1 cellular context compared by ENCODE assay signal in the genomic region with DNA sequence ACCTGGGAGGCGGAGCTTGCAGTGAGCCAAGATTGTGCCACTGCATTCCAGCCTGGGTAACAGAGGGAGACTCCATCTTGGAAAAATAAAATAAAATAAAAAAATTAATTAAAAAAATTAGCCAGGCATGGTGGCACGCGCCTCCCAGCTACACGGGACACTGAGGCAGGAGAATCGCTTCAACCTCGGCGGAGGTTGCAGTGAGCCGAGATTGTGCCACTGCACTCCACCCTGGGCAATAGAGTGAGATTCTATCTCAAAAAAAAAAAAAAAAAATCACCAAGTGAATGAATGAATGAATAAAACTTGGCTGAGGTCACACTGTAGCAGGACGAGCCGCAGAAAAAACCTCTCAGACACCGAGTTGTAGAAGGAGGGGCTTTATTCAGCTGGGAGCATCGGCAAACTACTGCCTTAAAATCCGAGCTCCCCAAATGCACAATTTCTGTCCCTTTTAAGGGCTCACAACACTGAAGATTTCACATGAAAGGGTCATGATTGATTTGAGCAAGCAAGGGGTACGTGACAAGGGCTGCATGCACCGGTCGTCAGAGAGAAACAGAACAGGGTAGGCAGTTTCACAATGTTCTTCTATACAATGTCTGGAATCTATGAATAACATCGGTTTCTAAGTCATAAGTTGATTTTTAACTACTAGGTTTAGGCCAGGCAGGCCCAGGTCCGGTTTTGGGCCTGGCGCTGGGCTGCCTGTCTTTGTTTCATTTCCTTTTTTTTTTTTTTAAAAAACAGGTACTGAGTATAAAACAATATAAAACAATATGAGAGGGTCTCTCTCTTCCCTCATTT.
TF ChIP-seq lines count a peak whose summit lies in the region.
"Not testable (repeated sequence)": the region's sequence is repeated elsewhere in the genome, so short reads cannot be mapped to it uniquely, and the experiment has no call there.

No MANE protein-coding gene starts in this region.

TF ChIP-seq in HepG2, 621 proteins besides CTCF, POLR2A, EP300 and RAD21 (continues in another document):
- peak; percentile 20; the same call in 1 of the 2 replicates for TF ChIP-seq MIER3 (CRISPR knock-in tag; IDR thresholded peaks at IDR 0.05; ENCODE audit: borderline replicate concordance)
- peak; percentile 53; the same call in 1 of the 2 replicates for TF ChIP-seq ELF3 (CRISPR knock-in tag; IDR thresholded peaks at IDR 0.05)
- TF ChIP-seq SALL1 (CRISPR knock-in tag; IDR thresholded peaks at IDR 0.05): peak; percentile 65
- peak; percentile 52; the same call in 1 of the 2 replicates for TF ChIP-seq FOXO1 (CRISPR knock-in tag; IDR thresholded peaks at IDR 0.05)
- peak; percentile 14; the same call in 1 of the 2 replicates for TF ChIP-seq HMG20A (CRISPR knock-in tag; IDR thresholded peaks at IDR 0.05; ENCODE audit: borderline replicate concordance)
- TF ChIP-seq GFI1 (CRISPR knock-in tag; IDR thresholded peaks at IDR 0.05; ENCODE audit: borderline replicate concordance): 0 out of 2 replicates have a peak, but pooled peaks have one; percentile 66
- TF ChIP-seq CREB1, SOX13, LCORL, NR2F6 (IDR thresholded peaks at IDR 0.05): not testable (repeated sequence)
- peak; percentile 71 for TF ChIP-seq CREB1 (CRISPR knock-in tag; IDR thresholded peaks at IDR 0.05)
- TF ChIP-seq TARDBP (CRISPR knock-in tag; IDR thresholded peaks at IDR 0.05): peak; percentile 64; the same call in 1 of the 2 replicates
- TF ChIP-seq, protein P1, sequence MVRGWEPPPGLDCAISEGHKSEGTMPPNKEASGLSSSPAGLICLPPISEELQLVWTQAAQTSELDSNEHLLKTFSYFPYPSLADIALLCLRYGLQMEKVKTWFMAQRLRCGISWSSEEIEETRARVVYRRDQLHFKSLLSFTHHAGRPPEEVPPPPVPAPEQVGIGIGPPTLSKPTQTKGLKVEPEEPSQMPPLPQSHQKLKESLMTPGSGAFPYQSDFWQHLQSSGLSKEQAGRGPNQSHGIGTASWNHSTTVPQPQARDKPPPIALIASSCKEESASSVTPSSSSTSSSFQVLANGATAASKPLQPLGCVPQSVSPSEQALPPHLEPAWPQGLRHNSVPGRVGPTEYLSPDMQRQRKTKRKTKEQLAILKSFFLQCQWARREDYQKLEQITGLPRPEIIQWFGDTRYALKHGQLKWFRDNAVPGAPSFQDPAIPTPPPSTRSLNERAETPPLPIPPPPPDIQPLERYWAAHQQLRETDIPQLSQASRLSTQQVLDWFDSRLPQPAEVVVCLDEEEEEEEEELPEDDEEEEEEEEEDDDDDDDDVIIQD (CRISPR knock-in tag; IDR thresholded peaks at IDR 0.05; ENCODE audit: low read depth): peak; percentile 53; the same call in 1 of the 2 replicates
- peak; percentile 63 for TF ChIP-seq RARA (CRISPR knock-in tag; IDR thresholded peaks at IDR 0.05)
- peak in 1 of 2 experiments; percentile 30; a peak in 1 of 4 replicates for TF ChIP-seq SOX13 (CRISPR knock-in tag; conservative IDR thresholded peaks at IDR 0.05 in 1 of 2, IDR thresholded peaks at IDR 0.05 in 1 of 2)
- TF ChIP-seq MEIS2 (CRISPR knock-in tag; IDR thresholded peaks at IDR 0.05): peak; percentile 68; the same call in 1 of the 2 replicates
- TF ChIP-seq PHF21A (CRISPR knock-in tag; IDR thresholded peaks at IDR 0.05): peak; percentile 71
- TF ChIP-seq SAP130 (CRISPR knock-in tag; IDR thresholded peaks at IDR 0.05; ENCODE audit: low read depth): peak; percentile 78
- peak; percentile 67 for TF ChIP-seq TEAD3 (CRISPR knock-in tag; optimal IDR thresholded peaks at IDR 0.05; ENCODE audit: borderline replicate concordance)
- TF ChIP-seq, protein P2, sequence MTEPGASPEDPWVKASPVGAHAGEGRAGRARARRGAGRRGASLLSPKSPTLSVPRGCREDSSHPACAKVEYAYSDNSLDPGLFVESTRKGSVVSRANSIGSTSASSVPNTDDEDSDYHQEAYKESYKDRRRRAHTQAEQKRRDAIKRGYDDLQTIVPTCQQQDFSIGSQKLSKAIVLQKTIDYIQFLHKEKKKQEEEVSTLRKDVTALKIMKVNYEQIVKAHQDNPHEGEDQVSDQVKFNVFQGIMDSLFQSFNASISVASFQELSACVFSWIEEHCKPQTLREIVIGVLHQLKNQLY (CRISPR knock-in tag; IDR thresholded peaks at IDR 0.05): peak; percentile 89
- TF ChIP-seq SOX5 (CRISPR knock-in tag; IDR thresholded peaks at IDR 0.05; ENCODE audit: borderline replicate concordance): peak; percentile 77; the same call in 1 of the 2 replicates
- 0 out of 2 replicates have a peak, but pooled peaks have one; percentile 20 for TF ChIP-seq FOXK1 (CRISPR knock-in tag; IDR thresholded peaks at IDR 0.05; ENCODE audit: borderline replicate concordance, low read depth)
- 0 out of 2 replicates have a peak, but pooled peaks have one; percentile 47 for TF ChIP-seq ZFP36L1 (CRISPR knock-in tag; IDR thresholded peaks at IDR 0.05)
- TF ChIP-seq DPF2 (CRISPR knock-in tag; IDR thresholded peaks at IDR 0.05; ENCODE audit: borderline replicate concordance, low read depth): 0 out of 2 replicates have a peak, but pooled peaks have one; percentile 31
- TF ChIP-seq, protein P3, sequence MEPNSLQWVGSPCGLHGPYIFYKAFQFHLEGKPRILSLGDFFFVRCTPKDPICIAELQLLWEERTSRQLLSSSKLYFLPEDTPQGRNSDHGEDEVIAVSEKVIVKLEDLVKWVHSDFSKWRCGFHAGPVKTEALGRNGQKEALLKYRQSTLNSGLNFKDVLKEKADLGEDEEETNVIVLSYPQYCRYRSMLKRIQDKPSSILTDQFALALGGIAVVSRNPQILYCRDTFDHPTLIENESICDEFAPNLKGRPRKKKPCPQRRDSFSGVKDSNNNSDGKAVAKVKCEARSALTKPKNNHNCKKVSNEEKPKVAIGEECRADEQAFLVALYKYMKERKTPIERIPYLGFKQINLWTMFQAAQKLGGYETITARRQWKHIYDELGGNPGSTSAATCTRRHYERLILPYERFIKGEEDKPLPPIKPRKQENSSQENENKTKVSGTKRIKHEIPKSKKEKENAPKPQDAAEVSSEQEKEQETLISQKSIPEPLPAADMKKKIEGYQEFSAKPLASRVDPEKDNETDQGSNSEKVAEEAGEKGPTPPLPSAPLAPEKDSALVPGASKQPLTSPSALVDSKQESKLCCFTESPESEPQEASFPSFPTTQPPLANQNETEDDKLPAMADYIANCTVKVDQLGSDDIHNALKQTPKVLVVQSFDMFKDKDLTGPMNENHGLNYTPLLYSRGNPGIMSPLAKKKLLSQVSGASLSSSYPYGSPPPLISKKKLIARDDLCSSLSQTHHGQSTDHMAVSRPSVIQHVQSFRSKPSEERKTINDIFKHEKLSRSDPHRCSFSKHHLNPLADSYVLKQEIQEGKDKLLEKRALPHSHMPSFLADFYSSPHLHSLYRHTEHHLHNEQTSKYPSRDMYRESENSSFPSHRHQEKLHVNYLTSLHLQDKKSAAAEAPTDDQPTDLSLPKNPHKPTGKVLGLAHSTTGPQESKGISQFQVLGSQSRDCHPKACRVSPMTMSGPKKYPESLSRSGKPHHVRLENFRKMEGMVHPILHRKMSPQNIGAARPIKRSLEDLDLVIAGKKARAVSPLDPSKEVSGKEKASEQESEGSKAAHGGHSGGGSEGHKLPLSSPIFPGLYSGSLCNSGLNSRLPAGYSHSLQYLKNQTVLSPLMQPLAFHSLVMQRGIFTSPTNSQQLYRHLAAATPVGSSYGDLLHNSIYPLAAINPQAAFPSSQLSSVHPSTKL (CRISPR knock-in tag; IDR thresholded peaks at IDR 0.05): peak; percentile 73; the same call in 1 of the 2 replicates
- TF ChIP-seq ZNF556 (CRISPR knock-in tag; IDR thresholded peaks at IDR 0.05; ENCODE audit: borderline replicate concordance): 0 out of 2 replicates have a peak, but pooled peaks have one; percentile 18
- 0 out of 2 replicates have a peak, but pooled peaks have one; percentile 31 for TF ChIP-seq ZSCAN29 (CRISPR knock-in tag; conservative IDR thresholded peaks at IDR 0.05)
- TF ChIP-seq, protein P4, sequence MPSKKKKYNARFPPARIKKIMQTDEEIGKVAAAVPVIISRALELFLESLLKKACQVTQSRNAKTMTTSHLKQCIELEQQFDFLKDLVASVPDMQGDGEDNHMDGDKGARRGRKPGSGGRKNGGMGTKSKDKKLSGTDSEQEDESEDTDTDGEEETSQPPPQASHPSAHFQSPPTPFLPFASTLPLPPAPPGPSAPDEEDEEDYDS (CRISPR knock-in tag; IDR thresholded peaks at IDR 0.05): peak; percentile 84
- TF ChIP-seq LCORL (CRISPR knock-in tag; IDR thresholded peaks at IDR 0.05): peak; percentile 80
- TF ChIP-seq, protein P5, sequence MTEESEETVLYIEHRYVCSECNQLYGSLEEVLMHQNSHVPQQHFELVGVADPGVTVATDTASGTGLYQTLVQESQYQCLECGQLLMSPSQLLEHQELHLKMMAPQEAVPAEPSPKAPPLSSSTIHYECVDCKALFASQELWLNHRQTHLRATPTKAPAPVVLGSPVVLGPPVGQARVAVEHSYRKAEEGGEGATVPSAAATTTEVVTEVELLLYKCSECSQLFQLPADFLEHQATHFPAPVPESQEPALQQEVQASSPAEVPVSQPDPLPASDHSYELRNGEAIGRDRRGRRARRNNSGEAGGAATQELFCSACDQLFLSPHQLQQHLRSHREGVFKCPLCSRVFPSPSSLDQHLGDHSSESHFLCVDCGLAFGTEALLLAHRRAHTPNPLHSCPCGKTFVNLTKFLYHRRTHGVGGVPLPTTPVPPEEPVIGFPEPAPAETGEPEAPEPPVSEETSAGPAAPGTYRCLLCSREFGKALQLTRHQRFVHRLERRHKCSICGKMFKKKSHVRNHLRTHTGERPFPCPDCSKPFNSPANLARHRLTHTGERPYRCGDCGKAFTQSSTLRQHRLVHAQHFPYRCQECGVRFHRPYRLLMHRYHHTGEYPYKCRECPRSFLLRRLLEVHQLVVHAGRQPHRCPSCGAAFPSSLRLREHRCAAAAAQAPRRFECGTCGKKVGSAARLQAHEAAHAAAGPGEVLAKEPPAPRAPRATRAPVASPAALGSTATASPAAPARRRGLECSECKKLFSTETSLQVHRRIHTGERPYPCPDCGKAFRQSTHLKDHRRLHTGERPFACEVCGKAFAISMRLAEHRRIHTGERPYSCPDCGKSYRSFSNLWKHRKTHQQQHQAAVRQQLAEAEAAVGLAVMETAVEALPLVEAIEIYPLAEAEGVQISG (CRISPR knock-in tag; IDR thresholded peaks at IDR 0.05): peak; percentile 20; the same call in 1 of the 2 replicates
- TF ChIP-seq ZFX (CRISPR knock-in tag; IDR thresholded peaks at IDR 0.05; ENCODE audit: low read depth): peak; percentile 84
- TF ChIP-seq, protein P6, sequence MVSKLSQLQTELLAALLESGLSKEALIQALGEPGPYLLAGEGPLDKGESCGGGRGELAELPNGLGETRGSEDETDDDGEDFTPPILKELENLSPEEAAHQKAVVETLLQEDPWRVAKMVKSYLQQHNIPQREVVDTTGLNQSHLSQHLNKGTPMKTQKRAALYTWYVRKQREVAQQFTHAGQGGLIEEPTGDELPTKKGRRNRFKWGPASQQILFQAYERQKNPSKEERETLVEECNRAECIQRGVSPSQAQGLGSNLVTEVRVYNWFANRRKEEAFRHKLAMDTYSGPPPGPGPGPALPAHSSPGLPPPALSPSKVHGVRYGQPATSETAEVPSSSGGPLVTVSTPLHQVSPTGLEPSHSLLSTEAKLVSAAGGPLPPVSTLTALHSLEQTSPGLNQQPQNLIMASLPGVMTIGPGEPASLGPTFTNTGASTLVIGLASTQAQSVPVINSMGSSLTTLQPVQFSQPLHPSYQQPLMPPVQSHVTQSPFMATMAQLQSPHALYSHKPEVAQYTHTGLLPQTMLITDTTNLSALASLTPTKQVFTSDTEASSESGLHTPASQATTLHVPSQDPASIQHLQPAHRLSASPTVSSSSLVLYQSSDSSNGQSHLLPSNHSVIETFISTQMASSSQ (IDR thresholded peaks at IDR 0.05; ENCODE audit: low read depth): not testable (repeated sequence)
- TF ChIP-seq, protein P6 (CRISPR knock-in tag; IDR thresholded peaks at IDR 0.05; ENCODE audit: borderline replicate concordance): peak; percentile 16; the same call in 1 of the 2 replicates
- TF ChIP-seq, protein P7, sequence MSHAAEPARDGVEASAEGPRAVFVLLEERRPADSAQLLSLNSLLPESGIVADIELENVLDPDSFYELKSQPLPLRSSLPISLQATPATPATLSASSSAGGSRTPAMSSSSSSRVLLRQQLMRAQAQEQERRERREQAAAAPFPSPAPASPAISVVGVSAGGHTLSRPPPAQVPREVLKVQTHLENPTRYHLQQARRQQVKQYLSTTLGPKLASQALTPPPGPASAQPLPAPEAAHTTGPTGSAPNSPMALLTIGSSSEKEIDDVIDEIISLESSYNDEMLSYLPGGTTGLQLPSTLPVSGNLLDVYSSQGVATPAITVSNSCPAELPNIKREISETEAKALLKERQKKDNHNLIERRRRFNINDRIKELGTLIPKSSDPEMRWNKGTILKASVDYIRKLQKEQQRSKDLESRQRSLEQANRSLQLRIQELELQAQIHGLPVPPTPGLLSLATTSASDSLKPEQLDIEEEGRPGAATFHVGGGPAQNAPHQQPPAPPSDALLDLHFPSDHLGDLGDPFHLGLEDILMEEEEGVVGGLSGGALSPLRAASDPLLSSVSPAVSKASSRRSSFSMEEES (CRISPR knock-in tag; IDR thresholded peaks at IDR 0.05): peak; percentile 31; the same call in 1 of the 2 replicates
- peak; percentile 63; the same call in 1 of the 2 replicates for TF ChIP-seq HDAC2 (CRISPR knock-in tag; IDR thresholded peaks at IDR 0.05)
- 0 out of 2 replicates have a peak, but pooled peaks have one; percentile 20 for TF ChIP-seq THAP11 (CRISPR knock-in tag; IDR thresholded peaks at IDR 0.05)
- TF ChIP-seq ERF (CRISPR knock-in tag; IDR thresholded peaks at IDR 0.05): 0 out of 2 replicates have a peak, but pooled peaks have one; percentile 23
- TF ChIP-seq, protein P8, sequence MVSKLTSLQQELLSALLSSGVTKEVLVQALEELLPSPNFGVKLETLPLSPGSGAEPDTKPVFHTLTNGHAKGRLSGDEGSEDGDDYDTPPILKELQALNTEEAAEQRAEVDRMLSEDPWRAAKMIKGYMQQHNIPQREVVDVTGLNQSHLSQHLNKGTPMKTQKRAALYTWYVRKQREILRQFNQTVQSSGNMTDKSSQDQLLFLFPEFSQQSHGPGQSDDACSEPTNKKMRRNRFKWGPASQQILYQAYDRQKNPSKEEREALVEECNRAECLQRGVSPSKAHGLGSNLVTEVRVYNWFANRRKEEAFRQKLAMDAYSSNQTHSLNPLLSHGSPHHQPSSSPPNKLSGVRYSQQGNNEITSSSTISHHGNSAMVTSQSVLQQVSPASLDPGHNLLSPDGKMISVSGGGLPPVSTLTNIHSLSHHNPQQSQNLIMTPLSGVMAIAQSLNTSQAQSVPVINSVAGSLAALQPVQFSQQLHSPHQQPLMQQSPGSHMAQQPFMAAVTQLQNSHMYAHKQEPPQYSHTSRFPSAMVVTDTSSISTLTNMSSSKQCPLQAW (CRISPR knock-in tag; IDR thresholded peaks at IDR 0.05): peak; percentile 84
- TF ChIP-seq NR2F6 (CRISPR knock-in tag; IDR thresholded peaks at IDR 0.05): peak; percentile 64
